ENCODE assay signal across 18 cellular contexts in genomic region chr6:109028439-109028838, GRCh38.
"Had no signal": no experiment of that assay in that cellular context is flagged by ENCODE, and none has a peak within 500 bp of the region (broad histone marks: within the 10 kb centered on the region; RNA-seq: fewer than 3 reads in every experiment).

No MANE protein-coding gene starts in this region.

- H3K27ac ChIP-seq: coronary artery, dorsolateral prefrontal cortex, esophagus muscularis mucosa, foreskin keratinocyte, heart right ventricle, left lung had no signal

- H3K27me3 ChIP-seq: dorsolateral prefrontal cortex, esophagus muscularis mucosa, foreskin keratinocyte, heart right ventricle, left lung had no signal

- ATAC-seq: foreskin keratinocyte, left cardiac atrium, left lung, left ventricle myocardium superior had no signal

- H3K4me1 ChIP-seq: foreskin keratinocyte had no signal

- DNase-seq: dermis blood vessel endothelial cell; dorsolateral prefrontal cortex; effector CD4-positive, alpha-beta T cell; effector memory CD4-positive, alpha-beta T cell; foreskin keratinocyte; glutamatergic neuron; head of caudate nucleus; heart right ventricle; hippocampal formation; left cardiac atrium; left lung; left ventricle myocardium superior; mammary epithelial cell; mesendoderm; midbrain had no signal

- H3K9me3 ChIP-seq: heart right ventricle, left lung had no signal

- H3K4me3 ChIP-seq: coronary artery, dorsolateral prefrontal cortex, esophagus muscularis mucosa, heart right ventricle, left lung, lung had no signal

- H3K36me3 ChIP-seq: esophagus muscularis mucosa, heart right ventricle, left lung had no signal
